Comparison of ENCODE assay signal across 8 cellular contexts in the genomic region with DNA sequence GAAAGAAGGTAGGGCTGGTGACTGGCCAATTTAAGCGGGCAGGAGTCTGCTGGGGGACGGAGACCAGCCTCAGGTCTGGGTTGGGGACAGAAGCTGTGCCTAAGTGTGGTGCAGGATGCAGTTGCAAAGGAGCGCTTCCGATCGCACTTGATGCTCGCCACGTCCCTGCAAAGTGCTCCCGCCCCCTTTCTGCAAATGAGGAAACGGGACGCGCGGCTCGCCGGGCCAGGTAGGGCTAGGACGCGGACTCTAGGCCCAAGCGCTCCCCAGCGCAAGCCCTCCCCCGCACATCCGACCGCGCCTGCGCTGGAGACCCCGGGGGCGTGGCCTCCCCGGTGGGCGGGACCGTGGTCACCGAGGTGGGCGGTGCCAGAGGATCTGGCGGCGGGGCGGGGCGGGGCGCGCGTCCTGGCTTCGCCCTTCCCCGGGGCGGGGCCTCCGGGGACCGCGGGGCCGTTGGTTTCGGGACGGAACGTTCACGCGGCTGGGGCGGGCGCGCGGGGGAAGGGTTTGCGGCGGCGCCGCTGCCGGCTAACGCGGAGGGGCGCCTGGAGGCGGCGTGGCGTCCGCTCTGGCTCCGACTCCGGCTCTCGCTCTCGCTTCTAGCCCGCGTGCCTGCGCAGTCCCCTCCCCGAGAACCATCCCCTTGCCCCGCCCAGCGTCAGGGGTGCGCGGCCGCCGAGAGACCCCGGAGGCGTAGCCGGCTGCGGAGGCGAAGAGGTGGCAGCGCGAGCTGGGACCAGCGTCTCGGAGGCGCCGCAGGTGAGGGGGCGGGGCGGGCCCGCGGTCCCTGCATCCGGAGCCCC. TPM values are rescaled to one million over a fixed set of nuclear protein-coding genes. Genes with fewer than 3 reads are reported as not detected.
DNase-seq lines count a peak whose midpoint lies in the region; ATAC-seq and TF ChIP-seq lines count a peak whose summit lies in the region.

Gene FAM118A, plus strand, starts transcription at position 513 of the 806 bp plus-strand sequence. CDS start 12,446 bp downstream, outside the sequence.

- H3K27ac ChIP-seq in ACC112 (ENCODE audit: low read depth, low read length): no peak within 1 kb of the TSS
- peak within 1 kb of the TSS; percentile 90 for H3K27ac ChIP-seq in VCaP
- H3K27ac ChIP-seq in skeletal muscle tissue (ENCODE audit: low read depth, low read length): peak within 1 kb of the TSS; percentile 72

- in situ Hi-C loops in T47D (cut with HindIII; ENCODE audit: low pct_unique_long_range_greater_than_20kb, low sequenced_read_pairs): no loop called here

- peaks cover 11% of the 10 kb centered on the region for H3K79me2 ChIP-seq in ACC112 (ENCODE audit: control insufficient read depth, insufficient read depth, low read length, unreplicated experiment)

- peak; percentile 95 for DNase-seq in NCI-H2171 (lab: John Stamatoyannopoulos, UW)
- DNase-seq in T47D (ENCODE audit: low read depth in 1 of 2, low spot score in 1 of 2): peak; percentile 79 to 94

- ATAC-seq in GM18867 (IDR thresholded peaks at IDR 0.05; ENCODE audit: unreplicated experiment) (peak; percentile 82), HG03097 (IDR thresholded peaks at IDR 0.05; ENCODE audit: low FRiP score, unreplicated experiment) (peak; percentile 76)

- TF ChIP-seq CTCF in VCaP (conservative IDR thresholded peaks at IDR 0.05): no peak

- H3K9me3 ChIP-seq in iPS-18c (ENCODE audit: control insufficient read depth, insufficient read depth, low read length) (no peaks in the 10 kb centered on the region), skeletal muscle tissue (ENCODE audit: control insufficient read depth in 3 of 3, low read length in 3 of 3) (no peaks in the 10 kb centered on the region)

- peak within 1 kb of the TSS; percentile 85 for H3K4me3 ChIP-seq in ACC112 (ENCODE audit: low read depth, low read length)
- H3K4me3 ChIP-seq in iPS-18c (ENCODE audit: insufficient read depth, low read depth, low read length): peak within 1 kb of the TSS; percentile 80
- H3K4me3 ChIP-seq in skeletal muscle tissue (ENCODE audit: low read length in 3 of 3): peak within 1 kb of the TSS; percentile 82 to 91 (median 85)

- H2AFZ ChIP-seq in ACC112 (ENCODE audit: low read length, unreplicated experiment): peak within 1 kb of the TSS; percentile 60

- H3K36me3 ChIP-seq in ACC112 (ENCODE audit: insufficient read depth, low read length) (no peaks in the 10 kb centered on the region), skeletal muscle tissue (ENCODE audit: control insufficient read depth in 3 of 3, insufficient read depth in 3 of 3, low read length in 3 of 3) (peaks cover 0 to 4% (median 0%) of the 10 kb centered on the region in 3 donors)

- H3K9ac ChIP-seq in skeletal muscle tissue (ENCODE audit: low read depth in 1 of 3, low read length in 3 of 3): peak within 1 kb of the TSS; percentile 80 to 92 (median 90)

- H3K4me1 ChIP-seq in ACC112 (ENCODE audit: control insufficient read depth, insufficient read depth, low read length, unreplicated experiment): no peaks in the 10 kb centered on the region
- H3K4me1 ChIP-seq in skeletal muscle tissue (ENCODE audit: control insufficient read depth in 3 of 3, insufficient read depth in 3 of 3, low read length in 3 of 3): peaks cover 22 to 33% (median 31%) of the 10 kb centered on the region in 3 donors

- H3K27me3 ChIP-seq in ACC112 (ENCODE audit: insufficient read depth, low read length) (no peaks in the 10 kb centered on the region), skeletal muscle tissue (ENCODE audit: control insufficient read depth in 3 of 3, insufficient read depth in 3 of 3, low read length in 3 of 3) (no peaks in the 10 kb centered on the region)

RNA-seq across cellular contexts. Expression of gene FAM118A, which starts in this region (rescaled TPM):
- total RNA-seq in skeletal muscle tissue: 17.2 TPM
